11 cellular contexts compared by ENCODE assay signal in the genomic region with DNA sequence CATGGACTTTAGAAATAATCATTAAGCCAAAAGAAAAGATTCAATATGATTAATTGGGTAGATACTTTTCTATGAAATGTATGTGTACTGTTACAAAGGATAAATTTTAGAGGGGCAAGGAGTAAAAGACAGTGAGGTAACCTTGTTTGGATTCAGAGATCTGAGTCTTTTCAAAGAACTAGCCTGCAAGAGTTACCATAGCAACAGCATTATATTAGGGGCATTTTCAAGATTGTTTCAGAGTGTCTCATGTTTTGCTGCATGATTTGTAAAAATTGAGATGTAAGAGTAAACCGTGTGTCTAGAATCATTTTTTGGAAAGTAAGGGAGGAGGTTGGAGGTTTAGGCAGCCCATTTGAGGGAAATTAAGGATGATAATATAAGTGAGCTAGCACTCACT.
A peak's percentile ranks its signal among the peaks of the same experiment; 100 is the strongest.
DNase-seq lines count a peak whose midpoint lies in the region; ATAC-seq, FAIRE-seq and TF ChIP-seq lines count a peak whose summit lies in the region.
"Had no signal": no experiment of that assay in that cellular context is flagged by ENCODE, and none has a peak within 500 bp of the region (broad histone marks: within the 10 kb centered on the region; RNA-seq: fewer than 3 reads in every experiment).

No MANE protein-coding gene starts in this region.

- ATAC-seq in sciatic nerve (peak; percentile 39), HG02981 (IDR thresholded peaks at IDR 0.05; ENCODE audit: unreplicated experiment) (no peak), GM21737 (IDR thresholded peaks at IDR 0.05; ENCODE audit: unreplicated experiment) (no peak)
- ATAC-seq: T-cell had no signal

- peak; percentile 6 for FAIRE-seq in H54 (lab: Jason Lieb, UNC)
- peak; percentile 79 for FAIRE-seq in TTC549 (lab: Jason Lieb, UNC)

- intact Hi-C loops in sciatic nerve (cut with DNase I): no loop called here

- no peak for TF ChIP-seq POLR2A in H54 (IDR thresholded peaks at IDR 0.05; ENCODE audit: low read depth, low read length)

- DNase-seq in H54 (ENCODE audit: insufficient read length, low spot score) (no peak), fibroblast of peridontal ligament (ENCODE audit: extremely low read depth) (peak; percentile 81), sciatic nerve (ENCODE audit: low spot score) (no peak), SIG-M5 treated with dmso at 0.1 percent for 504 hours (lab: John Stamatoyannopoulos, UW; ENCODE audit: unreplicated experiment) (no peak)
- DNase-seq: activated CD4-positive, alpha-beta memory T cell treated with anti-CD3 and anti-CD28 coated beads for 36 hours; activated naive CD4-positive, alpha-beta T cell treated with Interleukin-2 at 50 U/mL for 16 hours; stimulated activated naive CD4-positive, alpha-beta T cell; T-cell had no signal
